ENCODE assay signal across 21 cellular contexts in the genomic region with DNA sequence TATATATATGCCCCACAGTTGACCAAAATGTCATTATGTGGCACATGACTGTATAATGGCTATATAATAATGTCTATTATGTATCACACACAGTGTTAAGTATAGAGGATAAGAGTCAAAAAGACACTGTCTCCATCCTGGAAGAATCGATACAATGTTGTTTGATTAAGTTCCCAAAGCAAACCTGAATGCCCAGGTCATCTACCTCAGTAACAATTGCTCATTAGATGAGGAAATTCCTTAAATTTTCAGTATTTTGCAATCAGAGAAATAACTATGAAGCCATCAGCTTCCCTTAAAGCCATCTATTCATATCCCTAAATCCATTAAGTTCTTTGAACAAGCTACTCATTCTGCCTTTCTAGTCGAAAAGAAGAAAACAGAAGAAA. TPM values are rescaled to one million over a fixed set of nuclear protein-coding genes. Genes with fewer than 3 reads are reported as not detected.
DNase-seq lines count a peak whose midpoint lies in the region; ATAC-seq and TF ChIP-seq lines count a peak whose summit lies in the region.
"Had no signal": no experiment of that assay in that cellular context is flagged by ENCODE, and none has a peak within 500 bp of the region (broad histone marks: within the 10 kb centered on the region; RNA-seq: fewer than 3 reads in every experiment).

No MANE protein-coding gene starts in this region.

- peaks cover 64% of the 10 kb centered on the region for H3K4me1 Mint-ChIP-seq in activated T-helper 17 cell treated with anti-CD3 and anti-CD28 coated beads, Interleukin-2, amount 50 U/mL, for 72 hours
- peaks cover 35 to 92% (median 87%) of the 10 kb centered on the region in 4 donors for H3K4me1 Mint-ChIP-seq in naive thymus-derived CD8-positive, alpha-beta T cell

- TF ChIP-seq CTCF in cardiac muscle cell (IDR thresholded peaks at IDR 0.05; ENCODE audit: low read depth, low read length): no peak

- POLR2A ChIA-PET in naive thymus-derived CD8-positive, alpha-beta T cell (lab: Charles Lee): interaction anchor here (0.6 to 1.4 kb wide), 4 partner anchors 7 to 13 kb away, joined by 3 to 6 read pairs (median 4); no protein-coding TSS in a partner anchor

- H3K36me3 Mint-ChIP-seq in activated T-helper 17 cell treated with anti-CD3 and anti-CD28 coated beads, Interleukin-2, amount 50 U/mL, for 72 hours (ENCODE audit: low read depth): no peaks in the 10 kb centered on the region
- H3K36me3 Mint-ChIP-seq in naive thymus-derived CD8-positive, alpha-beta T cell: peaks cover 0 to 3% (median 2%) of the 10 kb centered on the region in 3 donors

- ATAC-seq in Right ventricle myocardium inferior: no peak
- ATAC-seq in activated T-helper 17 cell treated with anti-CD3 and anti-CD28 coated beads, Interleukin-2, amount 50 U/mL, for 72 hours (replicated peaks): no peak
- no peak for ATAC-seq in naive thymus-derived CD8-positive, alpha-beta T cell

- peak overlapping the region; percentile 5 for H3K27ac ChIP-seq in cardiac muscle cell
- H3K27ac ChIP-seq: KMS-11, PC-9, SJSA1 had no signal

- no peak overlapping the region for H3K4me3 ChIP-seq in cardiac muscle cell
- H3K4me3 ChIP-seq: PC-9, SJSA1 had no signal

- intact Hi-C loops in Right ventricle myocardium inferior (cut with DNase I): no loop called here

- no peaks in the 10 kb centered on the region for H3K27me3 ChIP-seq in cardiac muscle cell
- H3K27me3 ChIP-seq: SJSA1 had no signal

- H3K9me3 Mint-ChIP-seq in activated T-helper 17 cell treated with anti-CD3 and anti-CD28 coated beads, Interleukin-2, amount 50 U/mL, for 72 hours: no peaks in the 10 kb centered on the region
- no peaks in the 10 kb centered on the region for H3K9me3 Mint-ChIP-seq in naive thymus-derived CD8-positive, alpha-beta T cell
- H3K9me3 Mint-ChIP-seq: CD8-positive, alpha-beta memory T cell; IgD-negative memory B cell had no signal

- DNase-seq in cardiac muscle cell (ENCODE audit: low read depth in 1 of 2, low spot score in 1 of 2) (no peak), Right ventricle myocardium inferior (ENCODE audit: missing footprints) (no peak), activated gamma-delta T cell treated with Interleukin-2 at 50 U/mL for 16 hours (no peak), hypothalamus (lab: John Stamatoyannopoulos, UW) (no peak), NCI-H2081 treated with DMSO at 0.1 percent for 48 hours (lab: John Stamatoyannopoulos, UW) (no peak)
- no peak for DNase-seq in naive thymus-derived CD8-positive, alpha-beta T cell
- DNase-seq: CD8-positive, alpha-beta memory T cell; DMS 273 treated with DMSO at 0.1 percent for 48 hours; DND-41; HCEC 1CT; NCI-H1092; NCI-H1417 treated with DMSO at 0.1 percent for 48 hours; NCI-H1930; NCI-H446 treated with DMSO at 0.1 percent for 48 hours; NCI-H526; PC-9; Right ventricle myocardium superior had no signal

- H3K4me1 ChIP-seq in cardiac muscle cell (ENCODE audit: low read depth): peaks cover 19% of the 10 kb centered on the region

- no peaks in the 10 kb centered on the region for H3K9me3 ChIP-seq in cardiac muscle cell (ENCODE audit: low read depth)
- H3K9me3 ChIP-seq: SJSA1 had no signal

- no peaks in the 10 kb centered on the region for H3K27me3 Mint-ChIP-seq in activated T-helper 17 cell treated with anti-CD3 and anti-CD28 coated beads, Interleukin-2, amount 50 U/mL, for 72 hours
- no peaks in the 10 kb centered on the region for H3K27me3 Mint-ChIP-seq in naive thymus-derived CD8-positive, alpha-beta T cell
- H3K27me3 Mint-ChIP-seq: CD8-positive, alpha-beta memory T cell; IgD-negative memory B cell had no signal

- H3K27ac Mint-ChIP-seq in activated T-helper 17 cell treated with anti-CD3 and anti-CD28 coated beads, Interleukin-2, amount 50 U/mL, for 72 hours: peak overlapping the region; percentile 48
- H3K27ac Mint-ChIP-seq in naive thymus-derived CD8-positive, alpha-beta T cell: peak overlapping the region in 8 of 10 donors; percentile 11 to 72 (median 42)
- H3K27ac Mint-ChIP-seq: IgD-negative memory B cell had no signal

- H3K4me3 Mint-ChIP-seq in activated T-helper 17 cell treated with anti-CD3 and anti-CD28 coated beads, Interleukin-2, amount 50 U/mL, for 72 hours: no peak overlapping the region
- peak overlapping the region in 1 of 10 donors; percentile 8 for H3K4me3 Mint-ChIP-seq in naive thymus-derived CD8-positive, alpha-beta T cell
- H3K4me3 Mint-ChIP-seq: IgD-negative memory B cell had no signal

- no peaks in the 10 kb centered on the region for H3K36me3 ChIP-seq in cardiac muscle cell
- H3K36me3 ChIP-seq: SJSA1 had no signal

RNA-seq across cellular contexts. Expression of gene FOXJ3, which starts 10.0 kb away (rescaled TPM):
- total RNA-seq in cardiac muscle cell (28.5 and 54.1 TPM in 2 replicates), Right ventricle myocardium inferior (37.9 TPM)
- polyA plus RNA-seq in cardiac muscle cell: 25.4 and 39.1 TPM in 2 replicates
- total RNA-seq in activated T-helper 17 cell treated with anti-CD3 and anti-CD28 coated beads, Interleukin-2, amount 50 U/mL, for 72 hours: 10 to 100 TPM; 48.8 to 53.6 TPM
- total RNA-seq in naive thymus-derived CD8-positive, alpha-beta T cell: 100 to 1,000 TPM; 108 to 112 TPM
- 10 to 100 TPM; 30.3 to 39.8 (median 34.8) TPM for polyA plus RNA-seq in naive thymus-derived CD8-positive, alpha-beta T cell

RNA-seq across cellular contexts. Expression of gene RIMKLA, which starts 55.6 kb away (rescaled TPM):
- total RNA-seq in cardiac muscle cell (8.1 and 14.9 TPM in 2 replicates), Right ventricle myocardium inferior (7.5 TPM)
- 16.3 and 21.8 TPM in 2 replicates for polyA plus RNA-seq in cardiac muscle cell
- total RNA-seq in activated T-helper 17 cell treated with anti-CD3 and anti-CD28 coated beads, Interleukin-2, amount 50 U/mL, for 72 hours: 10 to 100 TPM in 1 of 2 donors, 1 to 10 TPM in 1; 6.4 to 16.3 TPM
- total RNA-seq in naive thymus-derived CD8-positive, alpha-beta T cell: under 1 TPM; 0.05 to 0.11 TPM
- under 1 TPM in 1 of 3 donors, not detected in 2; 0.19 TPM for polyA plus RNA-seq in naive thymus-derived CD8-positive, alpha-beta T cell
- polyA plus RNA-seq: IgD-negative memory B cell had no signal
